ENCODE assay signal across 9 cellular contexts in the genomic region with DNA sequence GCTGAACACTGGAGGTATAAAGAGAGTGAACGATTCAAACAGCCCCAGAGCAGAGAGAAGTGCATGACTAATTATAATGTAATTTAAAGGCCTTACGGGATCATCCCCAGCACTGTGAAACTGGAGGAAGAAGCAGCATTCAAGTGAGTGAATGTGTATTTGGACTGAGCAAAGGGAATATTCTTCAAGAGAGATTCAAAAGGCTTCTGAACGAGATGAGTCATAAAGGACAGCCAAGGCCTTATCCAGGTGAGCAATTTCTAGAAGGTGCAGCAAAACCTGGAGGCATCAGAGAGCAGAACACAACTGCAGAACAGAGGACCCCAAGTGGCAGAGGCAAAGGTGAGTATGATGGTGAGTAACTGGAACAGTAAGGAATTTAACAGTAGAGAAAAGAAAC.
A peak's percentile ranks its signal among the peaks of the same experiment; 100 is the strongest.
DNase-seq lines count a peak whose midpoint lies in the region; ATAC-seq, FAIRE-seq and TF ChIP-seq lines count a peak whose summit lies in the region.
"Had no signal": no experiment of that assay in that cellular context is flagged by ENCODE, and none has a peak within 500 bp of the region (broad histone marks: within the 10 kb centered on the region; RNA-seq: fewer than 3 reads in every experiment).

No MANE protein-coding gene starts in this region.

- 30% methylated on average over 3 of the region's 3 CpGs for WGBS in mesenchymal stem cell
- WGBS in prostate gland, result 75% methylated on average over 3 of the region's 3 CpGs

- no peaks in the 10 kb centered on the region for H3K27me3 ChIP-seq in mesenchymal stem cell (ENCODE audit: control insufficient read depth in 1 of 2, insufficient read depth in 1 of 2, low read length in 2 of 2)
- no peaks in the 10 kb centered on the region for H3K27me3 ChIP-seq in prostate gland (replicated peaks; ENCODE audit: insufficient read depth)

- no peak overlapping the region for H4K91ac ChIP-seq in mesenchymal stem cell (ENCODE audit: low read length)

- H3K27ac Mint-ChIP-seq in activated naive CD4-positive, alpha-beta T cell treated with anti-CD3 and anti-CD28 coated beads, Interleukin-2, amount 10 ng/mL, durations not matched to agents 7 days and 5 days, result no peak overlapping the region

- no peak overlapping the region for H2AK5ac ChIP-seq in mesenchymal stem cell (ENCODE audit: low read length, severe bottlenecking)

- CTCF ChIA-PET in activated naive CD4-positive, alpha-beta T cell treated with anti-CD3 and anti-CD28 coated beads, Interleukin-2, amount 10 ng/mL, durations not matched to agents 7 days and 5 days (lab: Charles Lee), result no interaction called here

- H3K4me3 Mint-ChIP-seq in activated naive CD4-positive, alpha-beta T cell treated with anti-CD3 and anti-CD28 coated beads, Interleukin-2, amount 10 ng/mL, durations not matched to agents 7 days and 5 days, result no peak overlapping the region

- TF ChIP-seq POLR2A in H54 (IDR thresholded peaks at IDR 0.05; ENCODE audit: low read depth, low read length), result no peak
- TF ChIP-seq POLR2A in prostate gland (IDR thresholded peaks at IDR 0.05), result no peak

- peak overlapping the region; percentile 12 for H3K9ac ChIP-seq in mesenchymal stem cell (ENCODE audit: low read length)

- peak overlapping the region; percentile 23 for H3K4me2 ChIP-seq in mesenchymal stem cell (ENCODE audit: low read length, poor library complexity, severe bottlenecking)

- no peak overlapping the region for H3K18ac ChIP-seq in mesenchymal stem cell (ENCODE audit: low read depth in 1 of 2, low read length in 2 of 2)

- H2BK12ac ChIP-seq in mesenchymal stem cell (ENCODE audit: low read length in 2 of 2), result no peak overlapping the region

- H3K4me3 ChIP-seq in mesenchymal stem cell (ENCODE audit: insufficient read depth in 1 of 2, low read depth in 1 of 2, low read length in 2 of 2), result peak overlapping the region in 1 of 2 experiments; percentile 39
- H3K4me3 ChIP-seq in prostate gland, result no peak overlapping the region
- H3K4me3 ChIP-seq: psoas muscle had no signal

- H2AFZ ChIP-seq in mesenchymal stem cell (ENCODE audit: low read depth, low read length), result no peak overlapping the region

- no peak overlapping the region for H3K14ac ChIP-seq in mesenchymal stem cell (ENCODE audit: low read length in 2 of 2)

- FAIRE-seq in H54 (lab: Jason Lieb, UNC), result peak; percentile 90

- TF ChIP-seq CTCF in prostate gland (IDR thresholded peaks at IDR 0.05), result no peak

- H3K27ac ChIP-seq in mesenchymal stem cell (ENCODE audit: low read length, poor library complexity, severe bottlenecking) (peak overlapping the region; percentile 70), prostate gland (no peak overlapping the region)
- H3K27ac ChIP-seq: psoas muscle had no signal

- peaks cover 2% of the 10 kb centered on the region for H3K36me3 Mint-ChIP-seq in activated naive CD4-positive, alpha-beta T cell treated with anti-CD3 and anti-CD28 coated beads, Interleukin-2, amount 10 ng/mL, durations not matched to agents 7 days and 5 days

- no peaks in the 10 kb centered on the region for H3K9me3 ChIP-seq in mesenchymal stem cell (ENCODE audit: control insufficient read depth, low read length)
- no peaks in the 10 kb centered on the region for H3K9me3 ChIP-seq in prostate gland
- H3K9me3 ChIP-seq: psoas muscle had no signal

- no peak overlapping the region for H3K23ac ChIP-seq in mesenchymal stem cell (ENCODE audit: low read length in 2 of 2)

- H3K36me3 ChIP-seq in mesenchymal stem cell (ENCODE audit: control insufficient read depth in 1 of 2, insufficient read depth in 2 of 2, low read depth in 1 of 2, low read length in 2 of 2) (peaks cover 8 to 33% of the 10 kb centered on the region in 2 experiments), prostate gland (no peaks in the 10 kb centered on the region)

- DNase-seq in H54 (ENCODE audit: insufficient read length, low spot score) (peak; percentile 12), LHCN-M2 (ENCODE audit: low read depth) (peak; percentile 70), mesenchymal stem cell (peak; percentile 73), NCI-H524 (lab: John Stamatoyannopoulos, UW) (no peak), prostate gland (ENCODE audit: low spot score) (no peak), middle frontal gyrus (ENCODE audit: extremely low spot score, low spot score) (no peak)
- no peak for DNase-seq in activated naive CD4-positive, alpha-beta T cell treated with anti-CD3 and anti-CD28 coated beads, Interleukin-2, amount 10 ng/mL, durations not matched to agents 7 days and 5 days
- DNase-seq: psoas muscle had no signal

- H3K4me1 Mint-ChIP-seq in activated naive CD4-positive, alpha-beta T cell treated with anti-CD3 and anti-CD28 coated beads, Interleukin-2, amount 10 ng/mL, durations not matched to agents 7 days and 5 days, result peaks cover 2% of the 10 kb centered on the region

- no peaks in the 10 kb centered on the region for H3K9me3 Mint-ChIP-seq in activated naive CD4-positive, alpha-beta T cell treated with anti-CD3 and anti-CD28 coated beads, Interleukin-2, amount 10 ng/mL, durations not matched to agents 7 days and 5 days

- H2BK120ac ChIP-seq in mesenchymal stem cell (ENCODE audit: low read depth, low read length), result no peak overlapping the region

- no peak overlapping the region for H2BK15ac ChIP-seq in mesenchymal stem cell (ENCODE audit: low read depth, poor library complexity, severe bottlenecking)

- H3K27me3 Mint-ChIP-seq in activated naive CD4-positive, alpha-beta T cell treated with anti-CD3 and anti-CD28 coated beads, Interleukin-2, amount 10 ng/mL, durations not matched to agents 7 days and 5 days, result no peaks in the 10 kb centered on the region

- intact Hi-C loops in prostate gland (cut with DNase I), result no loop called here

- H4K8ac ChIP-seq in mesenchymal stem cell (ENCODE audit: low read length), result no peak overlapping the region

- peaks cover 4% of the 10 kb centered on the region for H3K4me1 ChIP-seq in mesenchymal stem cell (ENCODE audit: control insufficient read depth, insufficient read depth, low read depth, low read length)
- H3K4me1 ChIP-seq in prostate gland (replicated peaks), result no peaks in the 10 kb centered on the region
- H3K4me1 ChIP-seq: psoas muscle had no signal

- no peak overlapping the region for H2BK5ac ChIP-seq in mesenchymal stem cell (ENCODE audit: low read depth, low read length, poor library complexity, severe bottlenecking)

- peak; percentile 48 for ATAC-seq in GM18870 (IDR thresholded peaks at IDR 0.05; ENCODE audit: unreplicated experiment)
- ATAC-seq: psoas muscle had no signal

- no peak overlapping the region for H3K4ac ChIP-seq in mesenchymal stem cell (ENCODE audit: low read depth in 1 of 2, low read length in 2 of 2)

- H3K79me1 ChIP-seq in mesenchymal stem cell (replicated peaks; ENCODE audit: low read length, poor library complexity, severe bottlenecking), result no peaks in the 10 kb centered on the region

Comparison
In these comparisons a context has a peak if more than half of its experiments do, and no peak if none do; other contexts are left out.
1. DNase-seq: peak in H54 (single experiment), LHCN-M2 (single experiment) and mesenchymal stem cell (single experiment); none in NCI-H524 (0 of 2), prostate gland (single experiment), middle frontal gyrus (single experiment) and activated naive CD4-positive, alpha-beta T cell treated with anti-CD3 and anti-CD28 coated beads, Interleukin-2, amount 10 ng/mL, durations not matched to agents 7 days and 5 days (single experiment).